23 cellular contexts compared by ENCODE assay signal in the genomic region with DNA sequence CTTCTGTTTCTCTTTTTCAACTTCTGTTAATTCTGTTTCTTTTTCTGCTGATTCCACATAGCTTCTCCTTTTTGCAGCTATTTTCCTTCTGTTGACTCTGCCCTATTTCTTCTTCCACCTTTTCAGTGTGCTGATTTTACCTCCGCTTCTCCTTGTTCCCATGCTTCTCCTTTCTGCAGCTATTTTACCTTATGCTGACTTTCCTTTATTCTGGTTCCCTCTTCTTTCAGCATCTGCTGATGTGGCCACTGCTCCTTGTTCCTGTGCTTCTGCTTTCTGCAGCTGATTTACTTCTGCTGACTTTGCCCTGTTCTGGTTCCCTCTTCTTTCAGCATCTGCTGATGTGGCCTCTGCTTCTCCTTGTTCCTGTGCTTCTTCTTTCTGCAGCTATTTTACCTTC.
"Had no signal": no experiment of that assay in that cellular context is flagged by ENCODE, and none has a peak within 500 bp of the region (broad histone marks: within the 10 kb centered on the region; RNA-seq: fewer than 3 reads in every experiment).

No MANE protein-coding gene starts in this region.

- H3K4me3 ChIP-seq: dorsolateral prefrontal cortex, gastrocnemius medialis, lower lobe of right lung, ovary, psoas muscle, skin epidermis, thoracic aorta, tibial nerve, upper lobe of left lung, uterus had no signal

- DNase-seq: dorsolateral prefrontal cortex; effector CD4-positive, alpha-beta T cell; gastrocnemius medialis; head of caudate nucleus; left ventricle myocardium superior; lower lobe of right lung; naive thymus-derived CD8-positive, alpha-beta T cell; nephron progenitor cell; occipital lobe; ovary; posterior cingulate gyrus; psoas muscle; right cardiac atrium; stimulated activated CD4-positive, alpha-beta T cell treated with anti-CD3 and anti-CD28 coated beads, Interleukin-15, amount 100 ng/mL, for 24 hours; stimulated activated CD4-positive, alpha-beta T cell treated with anti-CD3 and anti-CD28 coated beads, Interleukin-2, amount 100 ng/mL, for 48 hours; stimulated activated naive B cell treated with anti-CD40 and anti-IgM and Interleukin-4, amounts not matched to agents 10 μg/mL and 1 μg/mL and 100 μg/mL, for 72 hours; upper lobe of left lung; uterus had no signal

- FAIRE-seq: keratinocyte had no signal

- H3K4me3 Mint-ChIP-seq: naive thymus-derived CD8-positive, alpha-beta T cell; nephron progenitor cell; stimulated activated naive B cell treated with anti-CD40 and anti-IgM and Interleukin-4, amounts not matched to agents 10 μg/mL and 1 μg/mL and 100 μg/mL, for 72 hours; stimulated activated naive CD8-positive, alpha-beta T cell treated with anti-CD3 and anti-CD28 coated beads, Interleukin-15, Interleukin-2, amounts not matched to agents 100 ng/mL and 50 ng/mL, for 24 hours had no signal

- H3K27me3 ChIP-seq: dorsolateral prefrontal cortex, gastrocnemius medialis, ovary, tibial nerve, upper lobe of left lung, uterus had no signal

- ATAC-seq: gastrocnemius medialis; left ventricle myocardium superior; lower lobe of right lung; naive thymus-derived CD8-positive, alpha-beta T cell; psoas muscle; right cardiac atrium; stimulated activated naive B cell treated with anti-CD40 and anti-IgM and Interleukin-4, amounts not matched to agents 10 μg/mL and 1 μg/mL and 100 μg/mL, for 72 hours had no signal

- H3K27ac ChIP-seq: gastrocnemius medialis, lower lobe of right lung, ovary, psoas muscle, skin epidermis, thoracic aorta, tibial nerve, uterus had no signal

- H3K27ac Mint-ChIP-seq: naive thymus-derived CD8-positive, alpha-beta T cell; nephron progenitor cell; stimulated activated naive B cell treated with anti-CD40 and anti-IgM and Interleukin-4, amounts not matched to agents 10 μg/mL and 1 μg/mL and 100 μg/mL, for 72 hours; stimulated activated naive CD8-positive, alpha-beta T cell treated with anti-CD3 and anti-CD28 coated beads, Interleukin-15, Interleukin-2, amounts not matched to agents 100 ng/mL and 50 ng/mL, for 24 hours had no signal

- H3K4me1 ChIP-seq: gastrocnemius medialis, lower lobe of right lung, psoas muscle, tibial nerve, upper lobe of left lung, uterus had no signal

- H3K9me3 ChIP-seq: gastrocnemius medialis, lower lobe of right lung, ovary, thoracic aorta, upper lobe of left lung, uterus had no signal

- H3K27me3 Mint-ChIP-seq: naive thymus-derived CD8-positive, alpha-beta T cell; stimulated activated naive B cell treated with anti-CD40 and anti-IgM and Interleukin-4, amounts not matched to agents 10 μg/mL and 1 μg/mL and 100 μg/mL, for 72 hours; stimulated activated naive CD8-positive, alpha-beta T cell treated with anti-CD3 and anti-CD28 coated beads, Interleukin-15, Interleukin-2, amounts not matched to agents 100 ng/mL and 50 ng/mL, for 24 hours had no signal

- H3K36me3 ChIP-seq: ovary, thoracic aorta, uterus had no signal

- H3K4me1 Mint-ChIP-seq: nephron progenitor cell had no signal
